In genomic region chr5:177513500-177513899, GRCh38 we compare ENCODE assay signal across 24 cellular contexts. TPM values are rescaled to one million over a fixed set of nuclear protein-coding genes. Genes with fewer than 3 reads are reported as not detected.
DNase-seq lines count a peak whose midpoint lies in the region; ATAC-seq, FAIRE-seq and TF ChIP-seq lines count a peak whose summit lies in the region.
"Had no signal": no experiment of that assay in that cellular context is flagged by ENCODE, and none has a peak within 500 bp of the region (broad histone marks: within the 10 kb centered on the region; RNA-seq: fewer than 3 reads in every experiment).

No MANE protein-coding gene starts in this region.

- TF ChIP-seq POLR2A in spleen (IDR thresholded peaks at IDR 0.05): no peak
- no peak for TF ChIP-seq POLR2A in H54 (IDR thresholded peaks at IDR 0.05; ENCODE audit: low read depth, low read length)

- BruUV-seq in OCI-LY7 (replicated peaks; lab: Mats Ljungman, UMichigan): no TSS peak

- H3K9me3 Mint-ChIP-seq in CD8-positive, alpha-beta T cell: no peaks in the 10 kb centered on the region

- peaks cover 48 to 61% (median 51%) of the 10 kb centered on the region in 11 experiments for H3K36me3 ChIP-seq in BLaER1 treated with 17β-estradiol and CSF1 and Interleukin-3, amounts not matched to agents 10 nM and 100 nM
- peaks cover 46% of the 10 kb centered on the region for H3K36me3 ChIP-seq in CD8-positive, alpha-beta T cell (ENCODE audit: insufficient read depth, low read length)
- peaks cover 17 to 24% of the 10 kb centered on the region in 2 donors for H3K36me3 ChIP-seq in kidney (ENCODE audit: control insufficient read depth in 1 of 2, insufficient read depth in 2 of 2, low read length in 2 of 2)
- H3K36me3 ChIP-seq in spleen: peaks cover 0 to 59% (median 54%) of the 10 kb centered on the region in 6 donors
- peaks cover 74% of the 10 kb centered on the region for H3K36me3 ChIP-seq in OCI-LY7 (ENCODE audit: insufficient read depth, low read length)

- H3K4me1 ChIP-seq in BLaER1 treated with 17β-estradiol and CSF1 and Interleukin-3, amounts not matched to agents 10 nM and 100 nM: peaks cover 54 to 70% (median 64%) of the 10 kb centered on the region in 10 experiments
- H3K4me1 ChIP-seq in CD8-positive, alpha-beta T cell (ENCODE audit: insufficient read depth, low read length): peaks cover 18% of the 10 kb centered on the region
- H3K4me1 ChIP-seq in kidney (ENCODE audit: control insufficient read depth in 1 of 2, insufficient read depth in 1 of 2, low read depth in 1 of 2, low read length in 2 of 2) (peaks cover 6 to 11% of the 10 kb centered on the region in 2 donors), spleen (peaks cover 9 to 79% (median 49%) of the 10 kb centered on the region in 6 donors), OCI-LY7 (ENCODE audit: insufficient read depth, low read length, poor library complexity, severe bottlenecking) (peaks cover 40% of the 10 kb centered on the region)

- H2AFZ ChIP-seq in OCI-LY7 (ENCODE audit: low read length): no peak overlapping the region
- H2AFZ ChIP-seq: GM23248 had no signal

- peak overlapping the region; percentile 15 to 100 (median 95); a peak in 17 of 22 replicates for H3K9ac ChIP-seq in BLaER1 treated with 17β-estradiol and CSF1 and Interleukin-3, amounts not matched to agents 10 nM and 100 nM
- no peak overlapping the region for H3K9ac ChIP-seq in kidney (ENCODE audit: low read length in 2 of 2)
- H3K9ac ChIP-seq: SK-N-SH had no signal

- H3K27ac ChIP-seq in BLaER1 treated with 17β-estradiol and CSF1 and Interleukin-3, amounts not matched to agents 10 nM and 100 nM: peak overlapping the region in 10 of 11 experiments; percentile 22 to 100 (median 98); a peak in 16 of 22 replicates
- no peak overlapping the region for H3K27ac ChIP-seq in CD8-positive, alpha-beta T cell (ENCODE audit: low read depth, low read length)
- H3K27ac ChIP-seq in kidney (ENCODE audit: low read depth in 2 of 2, low read length in 2 of 2) (no peak overlapping the region), spleen (no peak overlapping the region), OCI-LY7 (ENCODE audit: low read depth, low read length, poor library complexity, severe bottlenecking) (no peak overlapping the region)
- H3K27ac ChIP-seq: GM23248 had no signal

- H3K9me2 ChIP-seq in OCI-LY7 (ENCODE audit: insufficient read depth, low read length): no peaks in the 10 kb centered on the region
- H3K9me2 ChIP-seq: SK-N-SH had no signal

- H3K4me3 ChIP-seq in BLaER1 treated with 17β-estradiol and CSF1 and Interleukin-3, amounts not matched to agents 10 nM and 100 nM: no peak overlapping the region
- H3K4me3 ChIP-seq in CD8-positive, alpha-beta T cell (ENCODE audit: low read depth, low read length): no peak overlapping the region
- no peak overlapping the region for H3K4me3 ChIP-seq in kidney (ENCODE audit: low read length in 2 of 2)
- H3K4me3 ChIP-seq in spleen: no peak overlapping the region
- no peak overlapping the region for H3K4me3 ChIP-seq in OCI-LY7 (ENCODE audit: low read depth, low read length, poor library complexity, severe bottlenecking)
- H3K4me3 ChIP-seq: GM23248 had no signal

- H4K20me1 ChIP-seq in BLaER1 treated with 17β-estradiol and CSF1 and Interleukin-3, amounts not matched to agents 10 nM and 100 nM: peaks cover 0 to 31% (median 5%) of the 10 kb centered on the region in 11 experiments; a peak in 13 of 22 replicates
- no peaks in the 10 kb centered on the region for H4K20me1 ChIP-seq in OCI-LY7 (ENCODE audit: insufficient read depth, low read length)

- H3K27ac Mint-ChIP-seq in CD8-positive, alpha-beta T cell: no peak overlapping the region
- H3K27ac Mint-ChIP-seq: H9 had no signal

- peaks cover 59% of the 10 kb centered on the region for H3K36me3 Mint-ChIP-seq in CD8-positive, alpha-beta T cell

- CTCF ChIA-PET in CD8-positive, alpha-beta T cell (lab: Charles Lee): interaction anchor here (3.9 kb wide), 1 partner anchor 12 kb away, joined by 29 read pairs; no protein-coding TSS in a partner anchor
- CTCF ChIA-PET in OCI-LY7 (lab: Charles Lee; ENCODE audit: unreplicated experiment): no interaction called here

- peak overlapping the region in 7 of 11 experiments; percentile 86 to 100 (median 98); a peak in 11 of 22 replicates for H3K4me2 ChIP-seq in BLaER1 treated with 17β-estradiol and CSF1 and Interleukin-3, amounts not matched to agents 10 nM and 100 nM
- no peak overlapping the region for H3K4me2 ChIP-seq in OCI-LY7 (ENCODE audit: low read length)
- H3K4me2 ChIP-seq: SK-N-SH had no signal

- peak overlapping the region; percentile 37 for H3K4me3 Mint-ChIP-seq in CD8-positive, alpha-beta T cell

- H3K27me3 ChIP-seq in BLaER1 treated with 17β-estradiol and CSF1 and Interleukin-3, amounts not matched to agents 10 nM and 100 nM: no peaks in the 10 kb centered on the region
- no peaks in the 10 kb centered on the region for H3K27me3 ChIP-seq in CD8-positive, alpha-beta T cell (ENCODE audit: insufficient read depth, low read length)
- H3K27me3 ChIP-seq in spleen (replicated peaks in 1 of 7): no peaks in the 10 kb centered on the region

- FAIRE-seq in kidney (lab: Jason Lieb, UNC) (no peak), H54 (lab: Jason Lieb, UNC) (no peak)
- FAIRE-seq: GM18507 had no signal

- WGBS in spleen, 5 donors: 96 to 99% (median 97%) methylated on average over 15 of the region's 15 CpGs

- peaks cover 28% of the 10 kb centered on the region for H3K4me1 Mint-ChIP-seq in CD8-positive, alpha-beta T cell (ENCODE audit: low read depth)

- H3K9me3 ChIP-seq in BLaER1 treated with 17β-estradiol and CSF1 and Interleukin-3, amounts not matched to agents 10 nM and 100 nM (replicated peaks in 1 of 11): no peaks in the 10 kb centered on the region
- H3K9me3 ChIP-seq in CD8-positive, alpha-beta T cell (ENCODE audit: low read length): no peaks in the 10 kb centered on the region
- H3K9me3 ChIP-seq in kidney (ENCODE audit: control insufficient read depth in 1 of 2, low read length in 2 of 2): no peaks in the 10 kb centered on the region
- H3K9me3 ChIP-seq in spleen: no peaks in the 10 kb centered on the region
- H3K9me3 ChIP-seq in OCI-LY7 (ENCODE audit: low read length): no peaks in the 10 kb centered on the region
- H3K9me3 ChIP-seq: SK-N-SH had no signal

- DNase-seq in CD8-positive, alpha-beta T cell: no peak
- peak; percentile 74 for DNase-seq in kidney
- peak; percentile 72 for DNase-seq in spleen
- no peak for DNase-seq in H54 (ENCODE audit: insufficient read length, low spot score)
- DNase-seq in OCI-LY7 (ENCODE audit: low spot score): no peak
- DNase-seq: COR-L47; DMS53; GM23248; H9; IMR-90; KG1; MM.1S; NCI-H1694; NCI-H2029 treated with DMSO at 0.1 percent for 48 hours; NCI-H446 treated with DMSO at 0.1 percent for 48 hours; NCI-H526; NCI-H82; NK-92 treated with Interleukin-12 subunit alpha and Interleukin-12 subunit beta, amount 100 ng/mL, for 24 hours; SIG-M5; SK-N-SH; SW 1271 had no signal

- no peaks in the 10 kb centered on the region for H3K27me3 Mint-ChIP-seq in CD8-positive, alpha-beta T cell (ENCODE audit: low read depth)

- no peak for TF ChIP-seq CTCF in CD8-positive, alpha-beta T cell (IDR thresholded peaks at IDR 0.05)
- TF ChIP-seq CTCF in kidney (IDR thresholded peaks at IDR 0.05; ENCODE audit: borderline replicate concordance, extremely low read depth, insufficient read depth): no peak
- TF ChIP-seq CTCF in spleen (IDR thresholded peaks at IDR 0.05 in 8 of 11, conservative IDR thresholded peaks at IDR 0.05 in 3 of 11): no peak
- no peak for TF ChIP-seq CTCF in OCI-LY7 (conservative IDR thresholded peaks at IDR 0.05; ENCODE audit: low read length)

- POLR2A ChIA-PET in CD8-positive, alpha-beta T cell (lab: Charles Lee): no interaction called here
- POLR2A ChIA-PET in OCI-LY7 (lab: Charles Lee): no interaction called here

- intact Hi-C loops in CD8-positive, alpha-beta T cell (cut with DNase I, micrococcal nuclease): no loop called here
- intact Hi-C loops in kidney (cut with DNase I): no loop called here
- intact Hi-C loops in spleen (cut with DNase I; ENCODE audit: low total_unique reads): no loop called here
- intact Hi-C loops in OCI-LY7 (cut with micrococcal nuclease; ENCODE audit: unreplicated experiment): no loop called here

- H3K79me2 ChIP-seq in OCI-LY7 (ENCODE audit: insufficient read depth, low read depth, low read length): peaks cover 37% of the 10 kb centered on the region

- no peak for ATAC-seq in CD8-positive, alpha-beta T cell
- ATAC-seq in GM19351 (IDR thresholded peaks at IDR 0.05; ENCODE audit: unreplicated experiment): no peak

RNA-seq across cellular contexts. Expression of gene DDX41, which starts 3.3 kb away (rescaled TPM):
- total RNA-seq in CD8-positive, alpha-beta T cell: 10 to 100 TPM; 66.8 to 71.0 TPM
- total RNA-seq in kidney (86.7 TPM), spleen (100 to 1,000 TPM in 2 of 7 donors, 10 to 100 TPM in 5; 68.9 to 126 (median 91.8) TPM), OCI-LY7 (2022) (145 and 169 TPM in 2 replicates)
- polyA plus RNA-seq in kidney (ENCODE audit: insufficient read depth, low read depth, low replicate concordance) (97.3 TPM), spleen (10 to 100 TPM; 68.9 to 99.4 (median 92.9) TPM)
- 216 and 224 TPM in 2 replicates for total RNA-seq in OCI-LY7 (2014; rRNA removed; shearing (Covaris generic))

RNA-seq across cellular contexts. Expression of gene DOK3, which starts 3.9 kb away (rescaled TPM):
- 1 to 10 TPM; 1.1 to 1.2 TPM for total RNA-seq in CD8-positive, alpha-beta T cell
- 18.6 TPM for total RNA-seq in kidney
- 1.9 TPM for polyA plus RNA-seq in kidney (ENCODE audit: insufficient read depth, low read depth, low replicate concordance)
- 100 to 1,000 TPM; 111 to 231 (median 149) TPM for total RNA-seq in spleen
- 100 to 1,000 TPM in 1 of 3 donors, 10 to 100 TPM in 2; 69.9 to 144 (median 98.4) TPM for polyA plus RNA-seq in spleen
- total RNA-seq in OCI-LY7 (2014; rRNA removed; shearing (Covaris generic)): 186 and 197 TPM in 2 replicates
- 260 and 268 TPM in 2 replicates for total RNA-seq in OCI-LY7 (2022)

RNA-seq across cellular contexts. Expression of gene PDLIM7, which starts 16.1 kb away (rescaled TPM):
- total RNA-seq in CD8-positive, alpha-beta T cell: 1 to 10 TPM; 6.6 to 7.1 TPM
- 89.7 TPM for total RNA-seq in kidney
- 46.4 TPM for polyA plus RNA-seq in kidney (ENCODE audit: insufficient read depth, low read depth, low replicate concordance)
- total RNA-seq in spleen: 100 to 1,000 TPM in 3 of 7 donors, 10 to 100 TPM in 4; 44.8 to 220 (median 86.4) TPM
- 100 to 1,000 TPM in 1 of 3 donors, 10 to 100 TPM in 2; 42.5 to 125 (median 59.2) TPM for polyA plus RNA-seq in spleen
- 38.8 and 41.4 TPM in 2 replicates for total RNA-seq in OCI-LY7 (2014; rRNA removed; shearing (Covaris generic))
- total RNA-seq in OCI-LY7 (2022): 58.0 and 78.9 TPM in 2 replicates

RNA-seq across cellular contexts. Expression of gene DBN1, which starts 40.1 kb away (rescaled TPM):
- 10 to 100 TPM; 16.2 to 19.9 TPM for total RNA-seq in CD8-positive, alpha-beta T cell
- total RNA-seq in kidney (64.2 TPM), spleen (10 to 100 TPM; 13.0 to 26.5 (median 17.6) TPM), OCI-LY7 (2022) (21.3 and 22.0 TPM in 2 replicates)
- polyA plus RNA-seq in kidney (ENCODE audit: insufficient read depth, low read depth, low replicate concordance) (56.5 TPM), spleen (10 to 100 TPM in 1 of 3 donors, 1 to 10 TPM in 2; 6.8 to 16.3 (median 7.6) TPM)
- total RNA-seq in OCI-LY7 (2014; rRNA removed; shearing (Covaris generic)): 11.7 and 17.4 TPM in 2 replicates

RNA-seq across cellular contexts. Expression of gene FAM193B, which starts 40.9 kb away (rescaled TPM):
- 100 to 1,000 TPM; 136 to 141 TPM for total RNA-seq in CD8-positive, alpha-beta T cell
- total RNA-seq in kidney: 77.8 TPM
- 61.0 TPM for polyA plus RNA-seq in kidney (ENCODE audit: insufficient read depth, low read depth, low replicate concordance)
- total RNA-seq in spleen: 100 to 1,000 TPM in 5 of 7 donors, 10 to 100 TPM in 2; 86.9 to 155 (median 116) TPM
- polyA plus RNA-seq in spleen: 100 to 1,000 TPM; 145 to 364 (median 348) TPM
- 63.2 and 92.8 TPM in 2 replicates for total RNA-seq in OCI-LY7 (2014; rRNA removed; shearing (Covaris generic))
- 104 and 113 TPM in 2 replicates for total RNA-seq in OCI-LY7 (2022)

Comparison
In these comparisons a context has a peak if more than half of its experiments do, and no peak if none do; other contexts are left out.
1. H3K27ac ChIP-seq: peak in BLaER1 treated with 17β-estradiol and CSF1 and Interleukin-3, amounts not matched to agents 10 nM and 100 nM (10 of 11); none in CD8-positive, alpha-beta T cell (single experiment), kidney (0 of 2), spleen (0 of 8) and OCI-LY7 (single experiment).
2. H3K9ac ChIP-seq: peak in BLaER1 treated with 17β-estradiol and CSF1 and Interleukin-3, amounts not matched to agents 10 nM and 100 nM (11 of 11); none in kidney (0 of 2).
3. DNase-seq: peak in kidney (single experiment) and spleen (single experiment); none in CD8-positive, alpha-beta T cell (0 of 7), H54 (single experiment) and OCI-LY7 (single experiment).
4. RNA of gene PDLIM7, which starts 16.1 kb away (total RNA-seq): 89.7 TPM in kidney (single experiment), 44.8 to 220 TPM in spleen and 38.8 to 78.9 TPM in OCI-LY7; 6.6 to 7.1 TPM in CD8-positive, alpha-beta T cell; every median in the first group is over 4 times any median in the second.